Comparison of ENCODE assay signal across 9 cellular contexts in the genomic region with DNA sequence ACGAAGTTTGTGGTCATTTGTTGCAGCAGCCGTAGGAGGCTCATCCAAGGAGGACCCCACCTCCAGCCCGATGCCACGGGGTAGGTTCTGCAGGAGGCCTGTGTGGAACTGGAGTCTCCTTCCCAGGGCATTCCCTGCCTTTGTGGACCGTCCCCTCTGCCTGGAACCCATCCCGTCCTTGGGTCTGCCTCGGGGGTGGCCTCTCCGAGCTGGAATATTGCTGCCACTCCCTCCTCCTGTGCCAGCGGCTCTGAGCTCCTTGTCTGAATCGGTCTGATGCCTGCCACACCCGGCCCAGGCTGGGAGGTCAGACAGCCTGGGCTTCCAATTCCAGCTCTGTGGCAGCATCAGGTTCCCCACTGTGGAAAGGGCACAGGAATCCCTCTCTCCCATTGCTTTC. TPM values are rescaled to one million over a fixed set of nuclear protein-coding genes. Genes with fewer than 3 reads are reported as not detected.
"Had no signal": no experiment of that assay in that cellular context is flagged by ENCODE, and none has a peak within 500 bp of the region (broad histone marks: within the 10 kb centered on the region; RNA-seq: fewer than 3 reads in every experiment).

No MANE protein-coding gene starts in this region.

- H3K27ac ChIP-seq: HL-60 had no signal

- H3K4me3 ChIP-seq: K562 had no signal

- FAIRE-seq: HepG2, HTR-8/SVneo, K562 had no signal

- DNase-seq: IMR-90, KBM-7 had no signal

RNA-seq across cellular contexts. Expression of a gene that starts 18.8 kb away (rescaled TPM):
- total RNA-seq: HT-29, HT1080, IMR-90 had no signal
- polyA plus RNA-seq: IgD-negative memory B cell, IMR-90, K562 had no signal

RNA-seq across cellular contexts. Expression of a gene that starts 25.3 kb away (rescaled TPM):
- total RNA-seq: HepG2, HT-29, HT1080, IMR-90, K562 had no signal
- polyA plus RNA-seq: HepG2, IgD-negative memory B cell, IMR-90, K562 had no signal
